11 cellular contexts compared by ENCODE assay signal in the genomic region with DNA sequence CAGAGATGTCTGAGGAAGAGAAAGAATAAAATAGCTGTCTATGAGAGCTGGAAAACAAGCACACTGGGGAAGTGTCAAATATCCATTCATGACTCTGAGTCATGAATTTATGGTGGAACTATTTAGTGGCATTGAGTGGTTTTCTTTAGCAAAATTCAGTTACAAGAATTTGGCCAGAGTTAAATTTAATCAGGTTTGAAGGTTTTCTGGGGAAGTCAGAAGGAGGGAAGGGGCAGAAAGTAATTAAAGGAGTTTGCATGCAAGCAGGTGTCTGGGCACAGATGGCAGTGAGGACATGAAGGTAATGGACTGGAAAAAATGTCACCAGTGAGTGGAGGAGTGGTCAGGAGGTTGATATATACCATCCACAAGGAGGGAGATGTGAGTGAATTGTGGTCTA.
A peak's percentile ranks its signal among the peaks of the same experiment; 100 is the strongest.
DNase-seq lines count a peak whose midpoint lies in the region; ATAC-seq and TF ChIP-seq lines count a peak whose summit lies in the region.
"Had no signal": no experiment of that assay in that cellular context is flagged by ENCODE, and none has a peak within 500 bp of the region (broad histone marks: within the 10 kb centered on the region; RNA-seq: fewer than 3 reads in every experiment).

No MANE protein-coding gene starts in this region.

- peak overlapping the region; percentile 68 for H3K27ac ChIP-seq in upper lobe of right lung
- H3K27ac ChIP-seq in esophagus squamous epithelium, result no peak overlapping the region
- H3K27ac ChIP-seq: esophagus muscularis mucosa had no signal

- no peak for TF ChIP-seq POLR2A in esophagus squamous epithelium (IDR thresholded peaks at IDR 0.05)

- TF ChIP-seq CTCF in natural killer cell (IDR thresholded peaks at IDR 0.05), result no peak
- TF ChIP-seq CTCF in upper lobe of right lung (IDR thresholded peaks at IDR 0.05), result no peak
- TF ChIP-seq CTCF in esophagus squamous epithelium (IDR thresholded peaks at IDR 0.05), result no peak

- H3K4me1 ChIP-seq in upper lobe of right lung (peaks cover 7% of the 10 kb centered on the region), esophagus squamous epithelium (peaks cover 4 to 22% (median 12%) of the 10 kb centered on the region in 3 donors)

- no peak overlapping the region for H3K27ac Mint-ChIP-seq in natural killer cell treated with Interleukin-12 subunit alpha and Interleukin-12 subunit beta and Interleukin-15 and Interleukin-18, amount 100 ng/mL, for 72 hours
- H3K27ac Mint-ChIP-seq in natural killer cell, result no peak overlapping the region
- H3K27ac Mint-ChIP-seq in activated CD4-positive, alpha-beta T cell treated with anti-CD3 and anti-CD28 coated beads, Interleukin-2, amount 10 ng/mL, durations not matched to agents 24 days and 14 days, result no peak overlapping the region

- H3K4me3 ChIP-seq in upper lobe of right lung, result no peak overlapping the region
- no peak overlapping the region for H3K4me3 ChIP-seq in esophagus squamous epithelium
- H3K4me3 ChIP-seq: esophagus muscularis mucosa, psoas muscle had no signal

- H3K36me3 ChIP-seq in upper lobe of right lung (no peaks in the 10 kb centered on the region), esophagus squamous epithelium (no peaks in the 10 kb centered on the region)
- H3K36me3 ChIP-seq: esophagus muscularis mucosa had no signal

- no peaks in the 10 kb centered on the region for H3K27me3 Mint-ChIP-seq in natural killer cell treated with Interleukin-12 subunit alpha and Interleukin-12 subunit beta and Interleukin-15 and Interleukin-18, amount 100 ng/mL, for 72 hours
- H3K27me3 Mint-ChIP-seq in natural killer cell (ENCODE audit: low read depth in 2 of 2), result no peaks in the 10 kb centered on the region
- H3K27me3 Mint-ChIP-seq in activated CD4-positive, alpha-beta T cell treated with anti-CD3 and anti-CD28 coated beads, Interleukin-2, amount 10 ng/mL, durations not matched to agents 24 days and 14 days, result no peaks in the 10 kb centered on the region

- H3K4me1 Mint-ChIP-seq in natural killer cell treated with Interleukin-12 subunit alpha and Interleukin-12 subunit beta and Interleukin-15 and Interleukin-18, amount 100 ng/mL, for 72 hours (ENCODE audit: low read depth in 2 of 2), result peaks cover 28% of the 10 kb centered on the region in 2 donors
- H3K4me1 Mint-ChIP-seq in natural killer cell, result peaks cover 7 to 9% of the 10 kb centered on the region in 2 donors
- H3K4me1 Mint-ChIP-seq in activated CD4-positive, alpha-beta T cell treated with anti-CD3 and anti-CD28 coated beads, Interleukin-2, amount 10 ng/mL, durations not matched to agents 24 days and 14 days, result peaks cover 29% of the 10 kb centered on the region

- H3K4me3 Mint-ChIP-seq in natural killer cell treated with Interleukin-12 subunit alpha and Interleukin-12 subunit beta and Interleukin-15 and Interleukin-18, amount 100 ng/mL, for 72 hours, result no peak overlapping the region
- H3K4me3 Mint-ChIP-seq in natural killer cell, result no peak overlapping the region
- H3K4me3 Mint-ChIP-seq in activated CD4-positive, alpha-beta T cell treated with anti-CD3 and anti-CD28 coated beads, Interleukin-2, amount 10 ng/mL, durations not matched to agents 24 days and 14 days, result no peak overlapping the region

- intact Hi-C loops in natural killer cell (cut with micrococcal nuclease) (no loop called here), upper lobe of right lung (cut with DNase I) (no loop called here), esophagus squamous epithelium (cut with DNase I) (no loop called here)
- intact Hi-C loops in activated CD4-positive, alpha-beta T cell treated with anti-CD3 and anti-CD28 coated beads, Interleukin-2, amount 10 ng/mL, durations not matched to agents 24 days and 14 days (cut with micrococcal nuclease), result loop anchor here (1.0 to 10.0 kb wide), 7 partner anchors 18 to 572 kb away; a partner anchor contains a TSS

- no peaks in the 10 kb centered on the region for H3K9me3 Mint-ChIP-seq in natural killer cell treated with Interleukin-12 subunit alpha and Interleukin-12 subunit beta and Interleukin-15 and Interleukin-18, amount 100 ng/mL, for 72 hours
- H3K9me3 Mint-ChIP-seq in natural killer cell, result no peaks in the 10 kb centered on the region
- peaks cover 8% of the 10 kb centered on the region for H3K9me3 Mint-ChIP-seq in activated CD4-positive, alpha-beta T cell treated with anti-CD3 and anti-CD28 coated beads, Interleukin-2, amount 10 ng/mL, durations not matched to agents 24 days and 14 days

- H3K36me3 Mint-ChIP-seq in natural killer cell treated with Interleukin-12 subunit alpha and Interleukin-12 subunit beta and Interleukin-15 and Interleukin-18, amount 100 ng/mL, for 72 hours, result no peaks in the 10 kb centered on the region
- no peaks in the 10 kb centered on the region for H3K36me3 Mint-ChIP-seq in natural killer cell
- peaks cover 8% of the 10 kb centered on the region for H3K36me3 Mint-ChIP-seq in activated CD4-positive, alpha-beta T cell treated with anti-CD3 and anti-CD28 coated beads, Interleukin-2, amount 10 ng/mL, durations not matched to agents 24 days and 14 days (ENCODE audit: low read depth)

- peak; percentile 18 to 25 for ATAC-seq in natural killer cell treated with Interleukin-12 subunit alpha and Interleukin-12 subunit beta and Interleukin-15 and Interleukin-18, amount 100 ng/mL, for 72 hours
- ATAC-seq in natural killer cell (no peak), upper lobe of right lung (no peak), HG03025 (IDR thresholded peaks at IDR 0.05; ENCODE audit: low FRiP score, unreplicated experiment) (no peak)

- H3K27me3 ChIP-seq in upper lobe of right lung, result no peaks in the 10 kb centered on the region
- H3K27me3 ChIP-seq in esophagus squamous epithelium, result no peaks in the 10 kb centered on the region
- H3K27me3 ChIP-seq: esophagus muscularis mucosa had no signal

- DNase-seq in natural killer cell treated with Interleukin-12 subunit alpha and Interleukin-12 subunit beta and Interleukin-15 and Interleukin-18, amount 100 ng/mL, for 72 hours (ENCODE audit: low spot score), result no peak
- no peak for DNase-seq in natural killer cell
- peak; percentile 34 for DNase-seq in NCI-H187 treated with DMSO at 0.1 percent for 48 hours (lab: John Stamatoyannopoulos, UW)
- peak; percentile 47 for DNase-seq in foreskin melanocyte
- DNase-seq in upper lobe of right lung, result no peak
- DNase-seq in activated CD4-positive, alpha-beta T cell treated with anti-CD3 and anti-CD28 coated beads, Interleukin-2, amount 10 ng/mL, durations not matched to agents 24 days and 14 days, result no peak
- DNase-seq in esophagus squamous epithelium (lab: John Stamatoyannopoulos, UW), result no peak
- DNase-seq: GOT3, psoas muscle had no signal

- no peaks in the 10 kb centered on the region for H3K9me3 ChIP-seq in upper lobe of right lung
- no peaks in the 10 kb centered on the region for H3K9me3 ChIP-seq in esophagus squamous epithelium
- H3K9me3 ChIP-seq: esophagus muscularis mucosa, psoas muscle had no signal

Comparison
In these comparisons a context has a peak if more than half of its experiments do, and no peak if none do; other contexts are left out.
1. ATAC-seq: peak in natural killer cell treated with Interleukin-12 subunit alpha and Interleukin-12 subunit beta and Interleukin-15 and Interleukin-18, amount 100 ng/mL, for 72 hours (2 of 2); none in natural killer cell (0 of 3), upper lobe of right lung (single experiment) and HG03025 (single experiment).
2. DNase-seq: peak in NCI-H187 treated with DMSO at 0.1 percent for 48 hours (single experiment) and foreskin melanocyte (single experiment); none in natural killer cell treated with Interleukin-12 subunit alpha and Interleukin-12 subunit beta and Interleukin-15 and Interleukin-18, amount 100 ng/mL, for 72 hours (single experiment), natural killer cell (single experiment), upper lobe of right lung (single experiment), activated CD4-positive, alpha-beta T cell treated with anti-CD3 and anti-CD28 coated beads, Interleukin-2, amount 10 ng/mL, durations not matched to agents 24 days and 14 days (single experiment) and esophagus squamous epithelium (single experiment).